ENCODE assay signal across 9 cellular contexts in the genomic region with DNA sequence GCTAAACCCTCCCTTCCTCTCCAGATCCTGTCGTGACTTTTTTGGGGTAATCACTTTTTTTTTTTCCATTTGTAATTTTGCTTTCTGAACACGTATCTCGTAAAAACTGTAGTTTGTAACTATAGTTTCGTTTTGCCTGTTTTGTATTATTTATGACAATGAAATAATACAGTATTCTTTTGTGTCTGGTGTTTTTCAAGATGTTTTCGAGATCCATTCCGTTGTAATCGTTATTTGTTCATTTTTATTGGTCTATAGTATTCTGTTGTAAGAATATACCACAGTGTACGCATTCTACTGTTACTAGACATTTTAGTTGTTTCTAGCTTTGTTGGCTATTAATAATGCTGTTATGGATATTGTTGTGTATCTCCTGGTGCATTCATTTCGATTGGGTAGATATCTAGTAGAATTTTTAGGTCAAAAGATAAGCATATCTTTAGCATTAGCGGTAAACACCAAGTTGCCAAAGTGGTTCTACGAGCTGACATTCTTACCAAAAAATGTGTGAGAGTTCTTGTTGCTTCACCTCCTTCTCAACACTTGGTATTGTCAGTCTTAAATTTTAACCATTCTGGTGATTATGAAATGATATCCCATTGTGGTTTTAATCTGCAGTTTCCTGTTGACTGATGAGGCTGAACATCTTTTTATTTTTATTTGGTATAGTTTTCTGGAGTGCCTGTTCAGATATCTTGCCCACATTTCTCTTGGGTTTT.
A peak's percentile ranks its signal among the peaks of the same experiment; 100 is the strongest.
DNase-seq lines count a peak whose midpoint lies in the region; ATAC-seq and TF ChIP-seq lines count a peak whose summit lies in the region.
"Had no signal": no experiment of that assay in that cellular context is flagged by ENCODE, and none has a peak within 500 bp of the region (broad histone marks: within the 10 kb centered on the region; RNA-seq: fewer than 3 reads in every experiment).

No MANE protein-coding gene starts in this region.

- H3K4me3 ChIP-seq in BLaER1 (peak overlapping the region; percentile 97), KMS-11 (IDR thresholded peaks at IDR 0.05; ENCODE audit: insufficient read depth, low read depth, low read length) (no peak overlapping the region), colonic mucosa (peak overlapping the region; percentile 52)

- no peak overlapping the region for H2AFZ ChIP-seq in KMS-11 (ENCODE audit: low read depth)

- peaks cover 38% of the 10 kb centered on the region for H3K36me3 Mint-ChIP-seq in nephron (ENCODE audit: low read depth)

- H4K20me1 ChIP-seq in BLaER1: peaks cover 44% of the 10 kb centered on the region
- H4K20me1 ChIP-seq in KMS-11 (ENCODE audit: insufficient read depth): no peaks in the 10 kb centered on the region

- H3K9me3 Mint-ChIP-seq in nephron: peaks cover 33% of the 10 kb centered on the region

- peaks cover 24% of the 10 kb centered on the region for H3K4me1 Mint-ChIP-seq in nephron

- no peak for DNase-seq in colonic mucosa
- no peak for DNase-seq in head of caudate nucleus
- no peak for DNase-seq in NCI-H1930 (lab: John Stamatoyannopoulos, UW)
- DNase-seq: activated CD4-positive, alpha-beta T cell treated with anti-CD3 and anti-CD28 coated beads, Interleukin-2, amount 50 U/mL, for 1 hour had no signal

- H3K9me3 ChIP-seq in BLaER1: peaks cover 16% of the 10 kb centered on the region
- H3K9me3 ChIP-seq in colonic mucosa: no peaks in the 10 kb centered on the region

- H3K4me3 Mint-ChIP-seq in nephron: peak overlapping the region; percentile 94 to 100 (median 98)

- ATAC-seq in HG02884 (IDR thresholded peaks at IDR 0.05; ENCODE audit: unreplicated experiment) (no peak), GM21576 (IDR thresholded peaks at IDR 0.05; ENCODE audit: unreplicated experiment) (no peak)

- H3K79me2 ChIP-seq in KMS-11 (ENCODE audit: insufficient read depth, low read depth): peaks cover 22% of the 10 kb centered on the region; the same call in 1 of the 2 replicates

- peaks cover 17% of the 10 kb centered on the region for H3K4me1 ChIP-seq in BLaER1
- H3K4me1 ChIP-seq in KMS-11 (ENCODE audit: low read depth, poor library complexity, severe bottlenecking): peaks cover 18% of the 10 kb centered on the region
- no peaks in the 10 kb centered on the region for H3K4me1 ChIP-seq in colonic mucosa

- peak overlapping the region; percentile 94 for H3K27ac ChIP-seq in BLaER1
- no peak overlapping the region for H3K27ac ChIP-seq in KMS-11
- H3K27ac ChIP-seq in colonic mucosa: no peak overlapping the region

- peak overlapping the region; percentile 76 for H3K4me2 ChIP-seq in BLaER1
- H3K4me2 ChIP-seq in KMS-11: peak overlapping the region; percentile 62

- peak overlapping the region; percentile 95 for H3K9ac ChIP-seq in BLaER1
- peak overlapping the region; percentile 71; the same call in 1 of the 2 replicates for H3K9ac ChIP-seq in KMS-11
- peak overlapping the region in 1 of 2 donors; percentile 79 for H3K9ac ChIP-seq in colonic mucosa (ENCODE audit: low read depth in 2 of 2, low read length in 2 of 2)

- TF ChIP-seq CTCF in KMS-11 (conservative IDR thresholded peaks at IDR 0.05; ENCODE audit: low read depth, low read length): no peak
- TF ChIP-seq CTCF in colonic mucosa (IDR thresholded peaks at IDR 0.05): no peak
- TF ChIP-seq CTCF in nephron (IDR thresholded peaks at IDR 0.05; ENCODE audit: unreplicated experiment in 3 of 3): no peak

- intact Hi-C loops in colonic mucosa (cut with DNase I): no loop called here
- intact Hi-C loops in head of caudate nucleus (cut with DNase I): no loop called here

- peak overlapping the region; percentile 93 to 98 (median 94) for H3K27ac Mint-ChIP-seq in nephron

- peaks cover 8% of the 10 kb centered on the region for H3K27me3 Mint-ChIP-seq in nephron (ENCODE audit: low read depth)

- H3K36me3 ChIP-seq in BLaER1: peaks cover 27% of the 10 kb centered on the region; the same call in 1 of the 2 replicates
- H3K36me3 ChIP-seq in KMS-11 (ENCODE audit: insufficient read depth): no peaks in the 10 kb centered on the region
- H3K36me3 ChIP-seq in colonic mucosa: no peaks in the 10 kb centered on the region

- H3K27me3 ChIP-seq in BLaER1 (no peaks in the 10 kb centered on the region), KMS-11 (ENCODE audit: insufficient read depth, low read depth) (no peaks in the 10 kb centered on the region), colonic mucosa (peaks cover 26% of the 10 kb centered on the region)
